ENCODE assay signal across 2 cellular contexts in genomic region chr17:80113033-80113484, GRCh38.
TF ChIP-seq lines count a peak whose summit lies in the region.

No MANE protein-coding gene starts in this region.

TF ChIP-seq in GM12878, 131 proteins besides CTCF, POLR2A, EP300 and RAD21:
- TF ChIP-seq SUZ12 (IDR thresholded peaks at IDR 0.05; ENCODE audit: unreplicated experiment): no peak
- no peak for TF ChIP-seq MYB (IDR thresholded peaks at IDR 0.05; ENCODE audit: borderline replicate concordance, low read depth, low read length)
- TF ChIP-seq NR2C2 (IDR thresholded peaks at IDR 0.05; ENCODE audit: borderline replicate concordance, control insufficient read depth, insufficient read length, low read depth): no peak
- TF ChIP-seq ZBTB40 (IDR thresholded peaks at IDR 0.05; ENCODE audit: borderline replicate concordance): no peak
- TF ChIP-seq FOXM1 (IDR thresholded peaks at IDR 0.05; ENCODE audit: low read depth, low read length): no peak
- no peak for TF ChIP-seq ZBTB4 (CRISPR knock-in tag; IDR thresholded peaks at IDR 0.05)
- TF ChIP-seq RELB (IDR thresholded peaks at IDR 0.05; ENCODE audit: low read depth): no peak
- no peak for TF ChIP-seq BACH1 (IDR thresholded peaks at IDR 0.05; ENCODE audit: borderline replicate concordance)
- TF ChIP-seq MYC (IDR thresholded peaks at IDR 0.05; ENCODE audit: insufficient read depth, insufficient read length, insufficient replicate concordance, low read length, severe bottlenecking): no peak

TF ChIP-seq in SK-N-SH, 30 proteins besides CTCF, POLR2A, EP300 and RAD21:
- no peak for TF ChIP-seq EZH2phosphoT487 (IDR thresholded peaks at IDR 0.05; ENCODE audit: borderline replicate concordance, low read depth)
- TF ChIP-seq FOXM1 (IDR thresholded peaks at IDR 0.05; ENCODE audit: low read depth): no peak
- TF ChIP-seq GATA2 (CRISPR knock-in tag; IDR thresholded peaks at IDR 0.05): no peak
- TF ChIP-seq NFIC (IDR thresholded peaks at IDR 0.05; ENCODE audit: borderline replicate concordance): no peak
- TF ChIP-seq JUND (IDR thresholded peaks at IDR 0.05): no peak
- no peak for TF ChIP-seq MAX (IDR thresholded peaks at IDR 0.05; ENCODE audit: low read depth)
- no peak for TF ChIP-seq TEAD4 (IDR thresholded peaks at IDR 0.05; ENCODE audit: borderline replicate concordance, insufficient read depth)
- no peak for TF ChIP-seq MXI1 (IDR thresholded peaks at IDR 0.05; ENCODE audit: low read depth, low read length)
- TF ChIP-seq CHD2 (IDR thresholded peaks at IDR 0.05; ENCODE audit: low read length, partially characterized antibody): no peak
TF ChIP-seq in SK-N-SH: peak in this region for 0.
